17 cellular contexts compared by ENCODE assay signal in genomic region chr17:80348551-80349436, GRCh38.
DNase-seq lines count a peak whose midpoint lies in the region; ATAC-seq lines count a peak whose summit lies in the region.
"Had no signal": no experiment of that assay in that cellular context is flagged by ENCODE, and none has a peak within 500 bp of the region (broad histone marks: within the 10 kb centered on the region; RNA-seq: fewer than 3 reads in every experiment).

No MANE protein-coding gene starts in this region.

- no peak overlapping the region for H3K4me3 Mint-ChIP-seq in activated CD4-positive, alpha-beta memory T cell treated with anti-CD3 and anti-CD28 coated beads for 36 hours
- H3K4me3 Mint-ChIP-seq: stimulated activated memory B cell treated with anti-CD40 and anti-IgM and Interleukin-4, amounts not matched to agents 10 μg/mL and 1 μg/mL and 100 μg/mL, for 72 hours had no signal

- peaks cover 59% of the 10 kb centered on the region in 2 donors for H3K36me3 Mint-ChIP-seq in activated naive CD4-positive, alpha-beta T cell treated with anti-CD3 and anti-CD28 coated beads, Interleukin-2, amount 50 U/mL, for 72 hours
- peaks cover 93% of the 10 kb centered on the region for H3K36me3 Mint-ChIP-seq in activated CD4-positive, alpha-beta memory T cell treated with anti-CD3 and anti-CD28 coated beads for 36 hours

- CTCF ChIA-PET in activated CD4-positive, alpha-beta memory T cell treated with anti-CD3 and anti-CD28 coated beads for 36 hours (lab: Charles Lee), result no interaction called here

- peak overlapping the region; percentile 8 to 92 for H3K27ac Mint-ChIP-seq in activated naive CD4-positive, alpha-beta T cell treated with anti-CD3 and anti-CD28 coated beads, Interleukin-2, amount 50 U/mL, for 72 hours
- H3K27ac Mint-ChIP-seq in activated CD4-positive, alpha-beta memory T cell treated with anti-CD3 and anti-CD28 coated beads for 36 hours, result peak overlapping the region; percentile 69
- H3K27ac Mint-ChIP-seq: stimulated activated memory B cell treated with anti-CD40 and anti-IgM and Interleukin-4, amounts not matched to agents 10 μg/mL and 1 μg/mL and 100 μg/mL, for 72 hours had no signal

- ATAC-seq in activated naive CD4-positive, alpha-beta T cell treated with anti-CD3 and anti-CD28 coated beads, Interleukin-2, amount 50 U/mL, for 72 hours, result peak in 1 of 2 donors; percentile 81
- ATAC-seq in GM19023 (IDR thresholded peaks at IDR 0.05; ENCODE audit: unreplicated experiment), result no peak
- no peak for ATAC-seq in GM21717 (IDR thresholded peaks at IDR 0.05; ENCODE audit: unreplicated experiment)
- ATAC-seq: lower lobe of right lung; pancreas; stimulated activated memory B cell treated with anti-CD40 and anti-IgM and Interleukin-4, amounts not matched to agents 10 μg/mL and 1 μg/mL and 100 μg/mL, for 72 hours had no signal

- H3K27me3 Mint-ChIP-seq in activated CD4-positive, alpha-beta memory T cell treated with anti-CD3 and anti-CD28 coated beads for 36 hours, result no peaks in the 10 kb centered on the region
- H3K27me3 Mint-ChIP-seq: stimulated activated memory B cell treated with anti-CD40 and anti-IgM and Interleukin-4, amounts not matched to agents 10 μg/mL and 1 μg/mL and 100 μg/mL, for 72 hours had no signal

- no peak for DNase-seq in activated naive CD4-positive, alpha-beta T cell treated with anti-CD3 and anti-CD28 coated beads, Interleukin-2, amount 50 U/mL, for 72 hours (ENCODE audit: low spot score in 2 of 2)
- no peak for DNase-seq in activated naive CD4-positive, alpha-beta T cell (lab: John Stamatoyannopoulos, UW)
- DNase-seq in activated CD4-positive, alpha-beta memory T cell treated with anti-CD3 and anti-CD28 coated beads for 36 hours, result no peak
- DNase-seq in kidney tubule cell (ENCODE audit: low spot score), result peak; percentile 47
- no peak for DNase-seq in NCI-H2029 treated with DMSO at 0.1 percent for 48 hours (lab: John Stamatoyannopoulos, UW)
- no peak for DNase-seq in midbrain (lab: John Stamatoyannopoulos, UW)
- DNase-seq: BE2C; brain microvascular endothelial cell; DND-41; KG1; lower lobe of right lung; NCI-H2107; stimulated activated CD4-positive, alpha-beta T cell treated with anti-CD3 and anti-CD28 coated beads, Interleukin-2, amount 100 ng/mL, for 24 hours had no signal

- intact Hi-C loops in activated CD4-positive, alpha-beta memory T cell treated with anti-CD3 and anti-CD28 coated beads for 36 hours (cut with micrococcal nuclease), result no loop called here

- peaks cover 8% of the 10 kb centered on the region for H3K4me1 Mint-ChIP-seq in activated CD4-positive, alpha-beta memory T cell treated with anti-CD3 and anti-CD28 coated beads for 36 hours (ENCODE audit: low read depth)

- POLR2A ChIA-PET in activated CD4-positive, alpha-beta memory T cell treated with anti-CD3 and anti-CD28 coated beads for 36 hours (lab: Charles Lee), result no interaction called here

- H3K9me3 Mint-ChIP-seq in activated naive CD4-positive, alpha-beta T cell treated with anti-CD3 and anti-CD28 coated beads, Interleukin-2, amount 50 U/mL, for 72 hours, result no peaks in the 10 kb centered on the region
- H3K9me3 Mint-ChIP-seq in activated CD4-positive, alpha-beta memory T cell treated with anti-CD3 and anti-CD28 coated beads for 36 hours, result no peaks in the 10 kb centered on the region
- H3K9me3 Mint-ChIP-seq: stimulated activated memory B cell treated with anti-CD40 and anti-IgM and Interleukin-4, amounts not matched to agents 10 μg/mL and 1 μg/mL and 100 μg/mL, for 72 hours had no signal
